ENCODE assay signal across 1 cellular context in the genomic region with DNA sequence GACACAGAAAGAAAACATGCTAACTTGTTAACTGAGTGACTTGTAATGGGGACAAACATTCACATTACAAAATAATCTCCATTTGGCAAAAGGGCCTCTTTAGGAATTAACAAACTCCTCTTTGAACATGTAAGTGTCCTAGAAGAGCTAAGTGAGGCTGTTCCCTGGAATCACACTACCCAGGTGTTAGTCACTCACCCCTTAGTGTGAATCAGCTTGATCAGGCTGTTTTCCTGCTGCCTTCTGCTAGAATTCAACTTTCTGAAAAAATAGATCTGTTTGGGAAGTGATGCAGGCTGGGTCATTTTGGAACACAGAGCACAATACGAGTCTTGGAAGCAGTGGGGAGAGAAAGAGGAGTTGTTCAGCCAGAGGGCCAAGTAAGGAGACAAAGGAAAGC.
TF ChIP-seq lines count a peak whose summit lies in the region.

No MANE protein-coding gene starts in this region.

TF ChIP-seq in HepG2, 621 proteins besides CTCF, POLR2A, EP300 and RAD21:
- TF ChIP-seq ZNF563 (CRISPR knock-in tag; IDR thresholded peaks at IDR 0.05) (no peak), ZNF510 (CRISPR knock-in tag; IDR thresholded peaks at IDR 0.05; ENCODE audit: low read depth) (no peak), ZNF3 (CRISPR knock-in tag; IDR thresholded peaks at IDR 0.05) (no peak), PHF8 (CRISPR knock-in tag; IDR thresholded peaks at IDR 0.05) (no peak), ZNF776 (CRISPR knock-in tag; IDR thresholded peaks at IDR 0.05) (no peak), REL (CRISPR knock-in tag; conservative IDR thresholded peaks at IDR 0.05) (no peak), ZNF569 (CRISPR knock-in tag; IDR thresholded peaks at IDR 0.05; ENCODE audit: borderline replicate concordance) (no peak), POLR2AphosphoS2 (IDR thresholded peaks at IDR 0.05; ENCODE audit: low read depth, low read length) (no peak), ZNF747 (CRISPR knock-in tag; IDR thresholded peaks at IDR 0.05; ENCODE audit: borderline replicate concordance) (no peak), THAP9 (CRISPR knock-in tag; IDR thresholded peaks at IDR 0.05; ENCODE audit: borderline replicate concordance) (no peak), SP1 (IDR thresholded peaks at IDR 0.05) (no peak), SP1 (CRISPR knock-in tag; IDR thresholded peaks at IDR 0.05) (no peak), FIP1L1 (IDR thresholded peaks at IDR 0.05; ENCODE audit: borderline replicate concordance, insufficient read depth, low read depth, low read length) (no peak), NRL (CRISPR knock-in tag; IDR thresholded peaks at IDR 0.05; ENCODE audit: borderline replicate concordance) (no peak), HNF4G (IDR thresholded peaks at IDR 0.05; ENCODE audit: borderline replicate concordance, low read depth, low read length) (no peak), HNF4G (CRISPR knock-in tag; IDR thresholded peaks at IDR 0.05; ENCODE audit: borderline replicate concordance, low read depth) (no peak), ZNF446 (CRISPR knock-in tag; IDR thresholded peaks at IDR 0.05) (no peak), ZBTB21 (CRISPR knock-in tag; IDR thresholded peaks at IDR 0.05) (no peak)
- TF ChIP-seq, protein P1, sequence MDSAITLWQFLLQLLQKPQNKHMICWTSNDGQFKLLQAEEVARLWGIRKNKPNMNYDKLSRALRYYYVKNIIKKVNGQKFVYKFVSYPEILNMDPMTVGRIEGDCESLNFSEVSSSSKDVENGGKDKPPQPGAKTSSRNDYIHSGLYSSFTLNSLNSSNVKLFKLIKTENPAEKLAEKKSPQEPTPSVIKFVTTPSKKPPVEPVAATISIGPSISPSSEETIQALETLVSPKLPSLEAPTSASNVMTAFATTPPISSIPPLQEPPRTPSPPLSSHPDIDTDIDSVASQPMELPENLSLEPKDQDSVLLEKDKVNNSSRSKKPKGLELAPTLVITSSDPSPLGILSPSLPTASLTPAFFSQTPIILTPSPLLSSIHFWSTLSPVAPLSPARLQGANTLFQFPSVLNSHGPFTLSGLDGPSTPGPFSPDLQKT (CRISPR knock-in tag; IDR thresholded peaks at IDR 0.05; ENCODE audit: borderline replicate concordance), result no peak
TF ChIP-seq in HepG2: peak in this region for 0.
